In genomic region chr17:197352-197751, GRCh38 we compare ENCODE assay signal across 20 cellular contexts. TPM values are rescaled to one million over a fixed set of nuclear protein-coding genes. Genes with fewer than 3 reads are reported as not detected.
DNase-seq lines count a peak whose midpoint lies in the region; FAIRE-seq and TF ChIP-seq lines count a peak whose summit lies in the region.
"Had no signal": no experiment of that assay in that cellular context is flagged by ENCODE, and none has a peak within 500 bp of the region (broad histone marks: within the 10 kb centered on the region; RNA-seq: fewer than 3 reads in every experiment).

No MANE protein-coding gene starts in this region.

- CTCF ChIA-PET in H1 (lab: Charles Lee; ENCODE audit: partially characterized antibody), result interaction anchor here (1.1 to 1.4 kb wide), 3 partner anchors 111 to 215 kb away, joined by 3 to 6 read pairs (median 4); no protein-coding TSS in a partner anchor

- H3K23ac ChIP-seq in H1 (ENCODE audit: insufficient read length), result no peak overlapping the region

- H3K18ac ChIP-seq in H1 (ENCODE audit: extremely low read depth, low read length), result no peak overlapping the region

- no peak overlapping the region for H2BK5ac ChIP-seq in H1 (ENCODE audit: low read depth, low read length)

- DNase-seq in HTR-8/SVneo (ENCODE audit: insufficient read length, low spot score) (no peak), H1 (ENCODE audit: low read depth in 1 of 2, low spot score in 2 of 2) (no peak), posterior vena cava (ENCODE audit: low spot score) (peak; percentile 35), glomerular visceral epithelial cell (ENCODE audit: extremely low spot score) (no peak), KBM-7 (no peak), ovary (no peak)
- DNase-seq: CD8-positive, alpha-beta T cell; COR-L47; DMS153; DMS79 treated with DMSO at 0.1 percent for 48 hours; EL; H9 had no signal

- H3K79me1 ChIP-seq in H1 (ENCODE audit: low read depth, low read length), result no peaks in the 10 kb centered on the region

- no peak overlapping the region for H3K4me2 ChIP-seq in H1 (ENCODE audit: insufficient read depth in 1 of 2, low read depth in 2 of 2, low read length in 2 of 2)
- H3K4me2 ChIP-seq: GM23338 had no signal

- TF ChIP-seq EP300 in H1 (IDR thresholded peaks at IDR 0.05; ENCODE audit: borderline replicate concordance in 1 of 2, low read depth in 2 of 2, low read length in 2 of 2) (no peak), ovary (IDR thresholded peaks at IDR 0.05) (no peak)

- 94% methylated on average over 2 of the region's 2 CpGs; no CpG with 5 or more reads in 1 of the 2 experiments for WGBS in H1 (ENCODE audit: extremely low coverage in 1 of 2, insufficient coverage in 1 of 2, insufficient read length in 1 of 2, insufficient replicate concordance in 2 of 2, low coverage in 1 of 2, low lambda C conversion rate in 2 of 2, missing lambda C conversion rate in 1 of 2), 2 experiments
- WGBS in ovary, 3 donors, result 91 to 98% (median 93%) methylated on average over 2 of the region's 2 CpGs

- H2AK5ac ChIP-seq in H1 (ENCODE audit: low read depth, low read length), result peak overlapping the region; percentile 99

- no peak overlapping the region for H4K8ac ChIP-seq in H1 (ENCODE audit: extremely low read depth, insufficient read depth, low read length)

- H2BK120ac ChIP-seq in H1 (replicated peaks; ENCODE audit: low read depth, low read length), result no peak overlapping the region

- H3K23me2 ChIP-seq in H1 (ENCODE audit: low read depth, low read length), result no peaks in the 10 kb centered on the region

- H4K91ac ChIP-seq in H1 (replicated peaks; ENCODE audit: insufficient read length, low read length), result no peak overlapping the region

- FAIRE-seq in HTR-8/SVneo (lab: Jason Lieb, UNC), result peak; percentile 89
- no peak for FAIRE-seq in H1 (lab: Jason Lieb, UNC)
- FAIRE-seq: D721Med, G401.6, GM12891 had no signal

- no peak overlapping the region for H2AFZ ChIP-seq in H1 (ENCODE audit: low read length)
- H2AFZ ChIP-seq: GM23338 had no signal

- no peak overlapping the region; a peak in 1 of 7 replicates for H3K9ac ChIP-seq in H1 (replicated peaks in 1 of 4; ENCODE audit: extremely low read depth in 1 of 4, low read depth in 3 of 4, low read length in 3 of 4)

- no peak overlapping the region for H3K56ac ChIP-seq in H1 (replicated peaks; ENCODE audit: insufficient read length, low read depth, low read length)

- no peak overlapping the region for H4K5ac ChIP-seq in H1 (ENCODE audit: insufficient read length, low read depth, low read length)

- no peak overlapping the region for H2BK20ac ChIP-seq in H1 (ENCODE audit: low read length)

- no peak for TF ChIP-seq POLR2A in H1 (IDR thresholded peaks at IDR 0.05; ENCODE audit: control extremely low read depth in 1 of 2, low read depth in 2 of 2, low read length in 2 of 2)
- TF ChIP-seq POLR2A in ovary (IDR thresholded peaks at IDR 0.05), result no peak

- POLR2A ChIA-PET in H1 (lab: Charles Lee; ENCODE audit: partially characterized antibody), result no interaction called here

- in situ Hi-C loops in KBM-7 (cut with MboI; ENCODE audit: low pct_unique_long_range_greater_than_20kb, low sequenced_read_pairs), result no loop called here

- H3K4me3 ChIP-seq in H1 (ENCODE audit: extremely low read depth in 1 of 4, insufficient read depth in 2 of 4, low read depth in 3 of 4, low read length in 4 of 4) (no peak overlapping the region), ovary (no peak overlapping the region)
- H3K4me3 ChIP-seq: GM23338 had no signal

- H3K9me3 ChIP-seq in H1 (ENCODE audit: insufficient read depth in 2 of 2, low read depth in 1 of 2, low read length in 1 of 2) (no peaks in the 10 kb centered on the region), ovary (no peaks in the 10 kb centered on the region)

- TF ChIP-seq RAD21 in H1 (IDR thresholded peaks at IDR 0.05 in 1 of 2, conservative IDR thresholded peaks at IDR 0.05 in 1 of 2; ENCODE audit: low read depth in 2 of 2, low read length in 2 of 2), result no peak

- H3K14ac ChIP-seq in H1 (ENCODE audit: insufficient read length), result no peak overlapping the region

- H3K27ac ChIP-seq in H1 (ENCODE audit: low read depth, low read length) (no peak overlapping the region), ovary (no peak overlapping the region)

- H2BK15ac ChIP-seq in H1 (ENCODE audit: low read length), result peak overlapping the region; percentile 63; the same call in 1 of the 2 replicates

- H3K36me3 ChIP-seq in H1 (ENCODE audit: control insufficient read depth in 2 of 4, insufficient read depth in 4 of 4, low read length in 3 of 4) (no peaks in the 10 kb centered on the region), ovary (no peaks in the 10 kb centered on the region)

- H4K20me1 ChIP-seq in H1 (replicated peaks in 1 of 2; ENCODE audit: control insufficient read depth in 1 of 2, insufficient read depth in 2 of 2, low read length in 2 of 2), result no peaks in the 10 kb centered on the region

- peaks cover 0 to 16% (median 4%) of the 10 kb centered on the region in 4 experiments; a peak in 4 of 7 replicates for H3K4me1 ChIP-seq in H1 (replicated peaks in 1 of 4; ENCODE audit: control insufficient read depth in 3 of 4, insufficient read depth in 4 of 4, low read length in 3 of 4)
- peaks cover 1% of the 10 kb centered on the region for H3K4me1 ChIP-seq in ovary (ENCODE audit: insufficient read depth)

- intact Hi-C loops in posterior vena cava (cut with DNase I), result no loop called here
- intact Hi-C loops in ovary (cut with DNase I), result no loop called here

- no peaks in the 10 kb centered on the region for H3K79me2 ChIP-seq in H1 (ENCODE audit: control insufficient read depth in 1 of 2, insufficient read depth in 2 of 2, low read length in 2 of 2)

- H2BK12ac ChIP-seq in H1 (ENCODE audit: low read depth, low read length), result no peak overlapping the region

- no peak for TF ChIP-seq CTCF in H1 (IDR thresholded peaks at IDR 0.05; ENCODE audit: control extremely low read depth in 1 of 3, insufficient read depth in 1 of 3, low read depth in 1 of 3, low read length in 3 of 3)
- TF ChIP-seq CTCF in ovary (IDR thresholded peaks at IDR 0.05), result no peak

- no peaks in the 10 kb centered on the region; a peak in 1 of 7 replicates for H3K27me3 ChIP-seq in H1 (replicated peaks in 1 of 4; ENCODE audit: control insufficient read depth in 3 of 4, extremely low read depth in 1 of 4, insufficient read depth in 3 of 4, low read length in 3 of 4)
- no peaks in the 10 kb centered on the region for H3K27me3 ChIP-seq in ovary

- H3K4ac ChIP-seq in H1 (replicated peaks; ENCODE audit: insufficient read length, low read depth, low read length), result no peak overlapping the region

TF ChIP-seq in H1, 55 proteins besides CTCF, POLR2A, EP300 and RAD21 (continues in another document):
- TF ChIP-seq JUN (IDR thresholded peaks at IDR 0.05; ENCODE audit: low read depth, low read length) (no peak), RNF2 (IDR thresholded peaks at IDR 0.05; ENCODE audit: borderline replicate concordance, low read depth, low read length, missing control alignments, poor library complexity, severe bottlenecking) (no peak), USF2 (IDR thresholded peaks at IDR 0.05; ENCODE audit: low read length) (no peak), TAF1 (IDR thresholded peaks at IDR 0.05; ENCODE audit: low read depth, low read length) (no peak), NANOG (IDR thresholded peaks at IDR 0.05; ENCODE audit: insufficient read depth, low read depth, low read length, poor library complexity, severe bottlenecking) (no peak), HDAC2 (IDR thresholded peaks at IDR 0.05; ENCODE audit: borderline replicate concordance in 1 of 2, low read depth in 2 of 2, low read length in 2 of 2) (no peak), YY1 (IDR thresholded peaks at IDR 0.05; ENCODE audit: low read depth, low read length) (no peak), SIX5 (IDR thresholded peaks at IDR 0.05; ENCODE audit: low read depth, low read length) (no peak), RBBP5 (IDR thresholded peaks at IDR 0.05; ENCODE audit: borderline replicate concordance, low read depth, low read length) (no peak), SIRT6 (IDR thresholded peaks at IDR 0.05; ENCODE audit: low read length) (no peak), EGR1 (IDR thresholded peaks at IDR 0.05; ENCODE audit: borderline replicate concordance, low read depth, low read length) (no peak), RXRA (IDR thresholded peaks at IDR 0.05; ENCODE audit: insufficient read depth, low read depth, low read length) (no peak), CEBPB (IDR thresholded peaks at IDR 0.05; ENCODE audit: low read depth, low read length) (no peak), SP4 (IDR thresholded peaks at IDR 0.05; ENCODE audit: low read length) (no peak)

RNA-seq across cellular contexts. Expression of gene DOC2B, which starts 15.9 kb away (rescaled TPM):
- 3.3 and 4.0 TPM in 2 replicates for total RNA-seq in H1 (2021; fragmentation: NEBNext Ultra II Directional; extraction: Animal tissue kit (Norgen Biotek cat#: 25700))
- polyA plus RNA-seq in H1 (2011; rRNA removed) (1.3 and 1.8 TPM in 2 replicates), ovary (1 to 10 TPM; 1.3 to 4.2 TPM)
- 2.2 TPM for polyA plus RNA-seq in H1 (2011; cell fraction: cytosol; rRNA removed)
- polyA plus RNA-seq in H1 (2011; cell fraction: nucleus; rRNA removed), result 2.5 TPM
- polyA plus RNA-seq in H1 (2012, experiment 1 of 2), result 1.0 to 1.7 TPM (median 1.5 TPM) in 4 replicates
- polyA plus RNA-seq in H1 (2012, experiment 2 of 2), result 1.3 TPM
- polyA plus RNA-seq in H1 (2013, experiment 1 of 2), result 1.3 TPM
- polyA plus RNA-seq in H1 (2013, experiment 2 of 2), result 1.1 TPM
- 1.9 and 3.6 TPM in 2 replicates for polyA minus RNA-seq in H1 (2011; rRNA and poly(A)+ RNA removed)
- polyA minus RNA-seq in H1 (2011; cell fraction: cytosol; rRNA and poly(A)+ RNA removed), result 2.5 TPM
- 3.1 TPM for polyA minus RNA-seq in H1 (2011; cell fraction: nucleus; rRNA and poly(A)+ RNA removed)
- total RNA-seq in posterior vena cava (10 to 100 TPM; 11.9 to 18.5 TPM), ovary (1 to 10 TPM in 6 of 7 donors, under 1 TPM in 1; 0.83 to 4.5 (median 2.0) TPM)
- total RNA-seq: HT1080 had no signal
- polyA plus RNA-seq: BJ had no signal

RNA-seq across cellular contexts. Expression of gene SCGB1C2, which starts 60.0 kb away (rescaled TPM):
- not detected in 2 replicates for total RNA-seq in H1 (2021; fragmentation: NEBNext Ultra II Directional; extraction: Animal tissue kit (Norgen Biotek cat#: 25700))
- polyA plus RNA-seq in H1 (2011; rRNA removed) (not detected in 2 replicates), ovary (not detected)
- polyA plus RNA-seq in H1 (2011; cell fraction: cytosol; rRNA removed), result not detected
- polyA plus RNA-seq in H1 (2011; cell fraction: nucleus; rRNA removed), result not detected
- polyA plus RNA-seq in H1 (2012, experiment 1 of 2), result not detected in 4 replicates
- not detected for polyA plus RNA-seq in H1 (2012, experiment 2 of 2)
- not detected for polyA plus RNA-seq in H1 (2013, experiment 1 of 2)
- not detected for polyA plus RNA-seq in H1 (2013, experiment 2 of 2)
- polyA minus RNA-seq in H1 (2011; rRNA and poly(A)+ RNA removed), result not detected in 2 replicates
- not detected for polyA minus RNA-seq in H1 (2011; cell fraction: cytosol; rRNA and poly(A)+ RNA removed)
- not detected for polyA minus RNA-seq in H1 (2011; cell fraction: nucleus; rRNA and poly(A)+ RNA removed)
- total RNA-seq in posterior vena cava (not detected), ovary (not detected)
- total RNA-seq: A673; CD8-positive, alpha-beta T cell; GM23338; H9; HT1080 had no signal
- polyA plus RNA-seq: BJ, CD14-positive monocyte, GM23338 had no signal
